In genomic region chr19:46875657-46876056, GRCh38 we compare ENCODE assay signal across 27 cellular contexts. TPM values are rescaled to one million over a fixed set of nuclear protein-coding genes. Genes with fewer than 3 reads are reported as not detected.
DNase-seq lines count a peak whose midpoint lies in the region; ATAC-seq and TF ChIP-seq lines count a peak whose summit lies in the region.
"Had no signal": no experiment of that assay in that cellular context is flagged by ENCODE, and none has a peak within 500 bp of the region (broad histone marks: within the 10 kb centered on the region; RNA-seq: fewer than 3 reads in every experiment).

No MANE protein-coding gene starts in this region.

- intact Hi-C loops in Caco-2 (cut with micrococcal nuclease; ENCODE audit: unreplicated experiment) (loop anchor here (1.0 kb wide), 2 partner anchors 9 to 15 kb away; no protein-coding TSS in a partner anchor), PC-3 (cut with micrococcal nuclease) (no loop called here), mucosa of descending colon (cut with DNase I, micrococcal nuclease) (no loop called here)
- intact Hi-C loops in CD4-positive, alpha-beta T cell (cut with DNase I, micrococcal nuclease), result no loop called here

- POLR2A ChIA-PET in Caco-2 (lab: Charles Lee), result no interaction called here
- POLR2A ChIA-PET in PC-3 (lab: Charles Lee; ENCODE audit: unreplicated experiment), result no interaction called here
- POLR2A ChIA-PET in CD4-positive, alpha-beta T cell (lab: Charles Lee), result no interaction called here

- no peaks in the 10 kb centered on the region for H3K27me3 Mint-ChIP-seq in Caco-2 (ENCODE audit: insufficient read depth, unreplicated experiment)
- no peaks in the 10 kb centered on the region for H3K27me3 Mint-ChIP-seq in endothelial cell (ENCODE audit: unreplicated experiment)
- no peaks in the 10 kb centered on the region for H3K27me3 Mint-ChIP-seq in CD4-positive, alpha-beta T cell
- H3K27me3 Mint-ChIP-seq: activated CD4-positive, alpha-beta T cell treated with anti-CD3 and anti-CD28 coated beads for 36 hours; activated T-cell treated with anti-CD3 and anti-CD28 coated beads, Interleukin-2, amount 50 U/mL, for 24 hours; B cell; brain had no signal

- peaks cover 75% of the 10 kb centered on the region for H3K79me2 ChIP-seq in PC-3 (ENCODE audit: low read length)

- BruUV-seq in Caco-2 (replicated peaks; lab: Mats Ljungman, UMichigan) (TSS peak; percentile 8), PC-3 (replicated peaks; lab: Mats Ljungman, UMichigan) (TSS peak; percentile 18)

- TF ChIP-seq CTCF in Caco-2 (IDR thresholded peaks at IDR 0.05; ENCODE audit: insufficient read depth in 1 of 2, low read depth in 1 of 2, low read length in 1 of 2, severe bottlenecking in 1 of 2, unreplicated experiment in 1 of 2), result no peak
- TF ChIP-seq CTCF in PC-3 (conservative IDR thresholded peaks at IDR 0.05; ENCODE audit: low read depth, low read length), result no peak
- TF ChIP-seq CTCF in endothelial cell (IDR thresholded peaks at IDR 0.05; ENCODE audit: unreplicated experiment), result no peak
- TF ChIP-seq CTCF in mucosa of descending colon (IDR thresholded peaks at IDR 0.05), result no peak
- no peak for TF ChIP-seq CTCF in CD4-positive, alpha-beta T cell (IDR thresholded peaks at IDR 0.05)
- TF ChIP-seq CTCF in GM13976 (IDR thresholded peaks at IDR 0.05; ENCODE audit: borderline replicate concordance, control extremely low read depth, extremely low read depth, insufficient read depth, missing control alignments), result no peak

- H3K4me1 ChIP-seq in Caco-2, result peaks cover 34% of the 10 kb centered on the region
- peaks cover 29% of the 10 kb centered on the region for H3K4me1 ChIP-seq in PC-3 (ENCODE audit: insufficient read depth, low read length)
- H3K4me1 ChIP-seq in mesodermal cell (ENCODE audit: control insufficient read depth, insufficient read depth, low read length, poor library complexity, severe bottlenecking), result peaks cover 22% of the 10 kb centered on the region
- no peaks in the 10 kb centered on the region for H3K4me1 ChIP-seq in mucosa of descending colon (ENCODE audit: low read depth)
- H3K4me1 ChIP-seq: colonic mucosa, Peyer's patch, upper lobe of left lung had no signal

- no peak overlapping the region for H3K4me3 ChIP-seq in Caco-2 (ENCODE audit: low read depth, low read length)
- no peak overlapping the region for H3K4me3 ChIP-seq in PC-3 (ENCODE audit: low read length)
- H3K4me3 ChIP-seq in mesodermal cell (ENCODE audit: extremely low read depth, insufficient read depth, low read length, poor library complexity, severe bottlenecking), result no peak overlapping the region
- no peak overlapping the region for H3K4me3 ChIP-seq in mucosa of descending colon
- H3K4me3 ChIP-seq: colonic mucosa, gastroesophageal sphincter, Peyer's patch, SJSA1, upper lobe of left lung had no signal

- peaks cover 14% of the 10 kb centered on the region for H3K4me1 Mint-ChIP-seq in Caco-2 (ENCODE audit: low read depth, unreplicated experiment)
- peaks cover 4% of the 10 kb centered on the region for H3K4me1 Mint-ChIP-seq in endothelial cell (ENCODE audit: unreplicated experiment)
- peaks cover 7% of the 10 kb centered on the region for H3K4me1 Mint-ChIP-seq in CD4-positive, alpha-beta T cell (ENCODE audit: low read depth)
- H3K4me1 Mint-ChIP-seq: activated CD4-positive, alpha-beta T cell treated with anti-CD3 and anti-CD28 coated beads for 36 hours; B cell; brain had no signal

- H3K27ac ChIP-seq in PC-3 (ENCODE audit: low read length), result no peak overlapping the region
- H3K27ac ChIP-seq in mesodermal cell (ENCODE audit: low read depth, low read length, severe bottlenecking), result peak overlapping the region; percentile 17
- H3K27ac ChIP-seq in CD4-positive, alpha-beta T cell (ENCODE audit: low read depth, low read length), result no peak overlapping the region
- H3K27ac ChIP-seq: colonic mucosa, gastroesophageal sphincter, Peyer's patch, upper lobe of left lung had no signal

- H3K36me3 Mint-ChIP-seq in Caco-2 (ENCODE audit: insufficient read depth, unreplicated experiment) (peaks cover 54% of the 10 kb centered on the region), endothelial cell (ENCODE audit: low read depth, unreplicated experiment) (no peaks in the 10 kb centered on the region)
- H3K36me3 Mint-ChIP-seq in CD4-positive, alpha-beta T cell (ENCODE audit: low read depth), result no peaks in the 10 kb centered on the region

- H3K9me2 ChIP-seq in PC-3 (replicated peaks; ENCODE audit: low read length), result no peaks in the 10 kb centered on the region

- H3K4me3 Mint-ChIP-seq in Caco-2 (ENCODE audit: unreplicated experiment), result peak overlapping the region; percentile 45
- no peak overlapping the region for H3K4me3 Mint-ChIP-seq in endothelial cell (ENCODE audit: unreplicated experiment)
- no peak overlapping the region for H3K4me3 Mint-ChIP-seq in CD4-positive, alpha-beta T cell
- H3K4me3 Mint-ChIP-seq: activated CD4-positive, alpha-beta T cell treated with anti-CD3 and anti-CD28 coated beads for 36 hours; activated T-cell treated with anti-CD3 and anti-CD28 coated beads, Interleukin-2, amount 50 U/mL, for 24 hours; B cell; brain; T-helper 1 cell treated with Interleukin-12 subunit alpha and Interleukin-12 subunit beta and Interleukin-4 antibody, amounts not matched to agents 30 μg/mL and 1 μg/mL, for 36 hours had no signal

- H3K27me3 ChIP-seq in Caco-2 (replicated peaks; ENCODE audit: control insufficient read depth, insufficient read depth, low read length) (no peaks in the 10 kb centered on the region), PC-3 (ENCODE audit: low read length) (no peaks in the 10 kb centered on the region)
- no peaks in the 10 kb centered on the region for H3K27me3 ChIP-seq in CD4-positive, alpha-beta T cell (ENCODE audit: control insufficient read depth, insufficient read depth, low read length)
- H3K27me3 ChIP-seq: colonic mucosa, gastroesophageal sphincter, Peyer's patch, SJSA1, upper lobe of left lung had no signal

- peak overlapping the region; percentile 81 for H3K27ac Mint-ChIP-seq in Caco-2 (ENCODE audit: unreplicated experiment)
- H3K27ac Mint-ChIP-seq in endothelial cell (ENCODE audit: unreplicated experiment), result peak overlapping the region; percentile 15
- no peak overlapping the region for H3K27ac Mint-ChIP-seq in CD4-positive, alpha-beta T cell
- H3K27ac Mint-ChIP-seq: activated CD4-positive, alpha-beta T cell treated with anti-CD3 and anti-CD28 coated beads for 36 hours; activated T-cell treated with anti-CD3 and anti-CD28 coated beads, Interleukin-2, amount 50 U/mL, for 24 hours; B cell; T-helper 1 cell treated with Interleukin-12 subunit alpha and Interleukin-12 subunit beta and Interleukin-4 antibody, amounts not matched to agents 30 μg/mL and 1 μg/mL, for 36 hours had no signal

- no peak overlapping the region for H3K4me2 ChIP-seq in PC-3 (ENCODE audit: low read length)

- no peaks in the 10 kb centered on the region for H3K9me3 Mint-ChIP-seq in Caco-2 (ENCODE audit: unreplicated experiment)
- no peaks in the 10 kb centered on the region for H3K9me3 Mint-ChIP-seq in endothelial cell (ENCODE audit: unreplicated experiment)
- no peaks in the 10 kb centered on the region for H3K9me3 Mint-ChIP-seq in CD4-positive, alpha-beta T cell
- H3K9me3 Mint-ChIP-seq: activated T-cell treated with anti-CD3 and anti-CD28 coated beads, Interleukin-2, amount 50 U/mL, for 24 hours; T-helper 1 cell treated with Interleukin-12 subunit alpha and Interleukin-12 subunit beta and Interleukin-4 antibody, amounts not matched to agents 30 μg/mL and 1 μg/mL, for 36 hours had no signal

- H2AFZ ChIP-seq in PC-3 (ENCODE audit: low read length), result no peak overlapping the region

- CTCF ChIA-PET in Caco-2 (lab: Charles Lee), result no interaction called here
- CTCF ChIA-PET in PC-3 (lab: Charles Lee), result no interaction called here
- CTCF ChIA-PET in CD4-positive, alpha-beta T cell (lab: Charles Lee), result no interaction called here

- H3K9ac ChIP-seq in PC-3 (ENCODE audit: low read length), result no peak overlapping the region

- DNase-seq in Caco-2, result peak in 1 of 2 experiments; percentile 30
- DNase-seq in PC-3, result no peak
- no peak for DNase-seq in endothelial cell (ENCODE audit: low spot score)
- DNase-seq in glomerular visceral epithelial cell (ENCODE audit: extremely low spot score), result no peak
- no peak for DNase-seq in mucosa of descending colon
- DNase-seq in CD4-positive, alpha-beta T cell, result no peak
- DNase-seq in GM13976 (ENCODE audit: low spot score), result no peak
- DNase-seq: activated CD4-positive, alpha-beta T cell treated with anti-CD3 and anti-CD28 coated beads for 36 hours; activated naive CD4-positive, alpha-beta T cell; activated T-cell treated with anti-CD3 and anti-CD28 coated beads, Interleukin-2, amount 50 U/mL, for 24 hours; colonic mucosa; DND-41; effector memory CD4-positive, alpha-beta T cell; Kasumi-1; NCI-H524 treated with DMSO at 0.1 percent for 48 hours; NK-92 treated with Interleukin-12 subunit alpha and Interleukin-12 subunit beta, amount 100 ng/mL, for 24 hours; occipital lobe; Peyer's patch; small intestine; stimulated activated CD4-positive, alpha-beta T cell treated with anti-CD3 and anti-CD28 coated beads, Interleukin-2, amount 100 ng/mL, for 24 hours; upper lobe of left lung had no signal

- ATAC-seq in PC-3 (no peak), mucosa of descending colon (no peak)
- ATAC-seq in CD4-positive, alpha-beta T cell (ENCODE audit: poor library complexity), result no peak
- ATAC-seq: activated CD4-positive, alpha-beta T cell treated with anti-CD3 and anti-CD28 coated beads for 36 hours; gastroesophageal sphincter had no signal

- no peaks in the 10 kb centered on the region for H3K36me3 ChIP-seq in Caco-2 (ENCODE audit: control insufficient read depth, insufficient read depth, low read length)
- no peaks in the 10 kb centered on the region for H3K36me3 ChIP-seq in PC-3 (ENCODE audit: low read depth, low read length)
- peaks cover 18% of the 10 kb centered on the region for H3K36me3 ChIP-seq in mesodermal cell (ENCODE audit: control insufficient read depth, insufficient read depth, low read length)
- no peaks in the 10 kb centered on the region for H3K36me3 ChIP-seq in mucosa of descending colon (ENCODE audit: low read depth)
- H3K36me3 ChIP-seq: colonic mucosa, gastroesophageal sphincter, upper lobe of left lung had no signal

- 96 to 98% methylated on average over 5 of the region's 6 CpGs for WGBS in mesodermal cell (ENCODE audit: insufficient coverage in 2 of 2), 2 experiments

- in situ Hi-C loops in GM13976 (cut with MboI; ENCODE audit: low sequenced_read_pairs, unreplicated experiment), result no loop called here

- H4K20me1 ChIP-seq in PC-3 (ENCODE audit: low read length), result no peaks in the 10 kb centered on the region

- no peaks in the 10 kb centered on the region for H3F3A ChIP-seq in PC-3 (ENCODE audit: low read length, unreplicated experiment)

- no peaks in the 10 kb centered on the region for H3K9me3 ChIP-seq in Caco-2
- no peaks in the 10 kb centered on the region for H3K9me3 ChIP-seq in PC-3 (ENCODE audit: low read length)
- no peaks in the 10 kb centered on the region for H3K9me3 ChIP-seq in mesodermal cell (ENCODE audit: control insufficient read depth, low read length)
- no peaks in the 10 kb centered on the region for H3K9me3 ChIP-seq in mucosa of descending colon
- H3K9me3 ChIP-seq in CD4-positive, alpha-beta T cell (ENCODE audit: control insufficient read depth, low read length), result no peaks in the 10 kb centered on the region
- H3K9me3 ChIP-seq: colonic mucosa, gastroesophageal sphincter, Peyer's patch, SJSA1, upper lobe of left lung had no signal

RNA-seq across cellular contexts. Expression of gene ARHGAP35, which starts 14.9 kb away (rescaled TPM):
- total RNA-seq in Caco-2 (2022) (81.7 and 85.9 TPM in 2 replicates), PC-3 (2014; rRNA removed) (23.6 and 31.2 TPM in 2 replicates), endothelial cell (ENCODE audit: unreplicated experiment) (71.1 TPM), mucosa of descending colon (10 to 100 TPM; 56.5 to 85.3 (median 82.7) TPM)
- polyA plus RNA-seq in mesodermal cell (2013, experiment 1 of 2), result 33.0 TPM
- polyA plus RNA-seq in mesodermal cell (2013, experiment 2 of 2), result 30.4 TPM
- 10 to 100 TPM; 15.7 to 16.1 TPM for total RNA-seq in CD4-positive, alpha-beta T cell

RNA-seq across cellular contexts. Expression of gene AP2S1, which starts 25.0 kb away (rescaled TPM):
- 211 and 234 TPM in 2 replicates for total RNA-seq in Caco-2 (2022)
- total RNA-seq in PC-3 (2014; rRNA removed), result 245 and 330 TPM in 2 replicates
- total RNA-seq in endothelial cell (ENCODE audit: unreplicated experiment), result 381 TPM
- polyA plus RNA-seq in mesodermal cell (2013, experiment 1 of 2), result 336 TPM
- polyA plus RNA-seq in mesodermal cell (2013, experiment 2 of 2), result 294 TPM
- 100 to 1,000 TPM in 2 of 3 donors, 10 to 100 TPM in 1; 90.8 to 141 (median 107) TPM for total RNA-seq in mucosa of descending colon
- total RNA-seq in CD4-positive, alpha-beta T cell, result 10 to 100 TPM; 24.5 to 26.9 TPM
